Comparison of ENCODE assay signal across 8 cellular contexts in genomic region chr4:56907489-56908205, GRCh38.
A peak's percentile ranks its signal among the peaks of the same experiment; 100 is the strongest.
DNase-seq lines count a peak whose midpoint lies in the region; ATAC-seq and TF ChIP-seq lines count a peak whose summit lies in the region.

Gene REST, plus strand, starts transcription at chr4:56907900. Its CDS starts 2,739 bp downstream, at chr4:56910639.

- H4K20me1 ChIP-seq in BLaER1, result peaks cover 42% of the 10 kb centered on the region

- peaks cover 17% of the 10 kb centered on the region for H3K36me3 ChIP-seq in BLaER1
- H3K36me3 ChIP-seq in mucosa of stomach (ENCODE audit: control insufficient read depth, insufficient read depth, low read length), result no peaks in the 10 kb centered on the region

- H3K27me3 ChIP-seq in BLaER1, result no peaks in the 10 kb centered on the region
- H3K27me3 ChIP-seq in mucosa of stomach (ENCODE audit: control insufficient read depth, insufficient read depth, low read length), result no peaks in the 10 kb centered on the region

- H3K4me1 ChIP-seq in BLaER1, result peaks cover 46% of the 10 kb centered on the region
- peaks cover 14% of the 10 kb centered on the region for H3K4me1 ChIP-seq in mucosa of stomach (ENCODE audit: control insufficient read depth, insufficient read depth, low read length)

- peak; percentile 48 for ATAC-seq in GM19035 (IDR thresholded peaks at IDR 0.05; ENCODE audit: unreplicated experiment)
- peak; percentile 47 for ATAC-seq in HG03196 (IDR thresholded peaks at IDR 0.05; ENCODE audit: unreplicated experiment)

- peak within 1 kb of the TSS; percentile 81 for H3K4me2 ChIP-seq in BLaER1

- TF ChIP-seq POLR2A in erythroblast (IDR thresholded peaks at IDR 0.05; ENCODE audit: low read length), result peak; percentile 27

- H3K4me3 ChIP-seq in BLaER1 (peak within 1 kb of the TSS; percentile 89), mucosa of stomach (ENCODE audit: low read length) (peak within 1 kb of the TSS; percentile 82)

- peak within 1 kb of the TSS; percentile 97 for H3K9ac ChIP-seq in BLaER1
- peak within 1 kb of the TSS; percentile 85 for H3K9ac ChIP-seq in mucosa of stomach (ENCODE audit: low read length)

- H3K27ac ChIP-seq in BLaER1, result peak within 1 kb of the TSS; percentile 98

- H3K9me3 ChIP-seq in BLaER1 (no peaks in the 10 kb centered on the region), mucosa of stomach (ENCODE audit: control insufficient read depth, low read length) (no peaks in the 10 kb centered on the region)

- DNase-seq in OCI-M1 (lab: John Stamatoyannopoulos, UW) (peak; percentile 79), erythroblast (lab: John Stamatoyannopoulos, UW) (peak; percentile 85 to 93)
- peak; percentile 90 for DNase-seq in activated T-cell treated with anti-CD3 and anti-CD28 coated beads, Interleukin-2, amount 50 U/mL, for 1 hour
- peak; percentile 48 to 59 for DNase-seq in stimulated activated CD8-positive, alpha-beta memory T cell treated with anti-CD3 and anti-CD28 coated beads, Interleukin-4, amount 100 ng/mL, for 4 hours (ENCODE audit: low read depth in 2 of 2, low spot score in 1 of 2)

Comparison
In these comparisons a context has a peak if more than half of its experiments do, and no peak if none do; other contexts are left out.
1. Peak in every context shown above with its lines: DNase-seq, ATAC-seq, H3K4me3 ChIP-seq and H3K27ac ChIP-seq.